Comparison of ENCODE assay signal across 7 cellular contexts in the genomic region with DNA sequence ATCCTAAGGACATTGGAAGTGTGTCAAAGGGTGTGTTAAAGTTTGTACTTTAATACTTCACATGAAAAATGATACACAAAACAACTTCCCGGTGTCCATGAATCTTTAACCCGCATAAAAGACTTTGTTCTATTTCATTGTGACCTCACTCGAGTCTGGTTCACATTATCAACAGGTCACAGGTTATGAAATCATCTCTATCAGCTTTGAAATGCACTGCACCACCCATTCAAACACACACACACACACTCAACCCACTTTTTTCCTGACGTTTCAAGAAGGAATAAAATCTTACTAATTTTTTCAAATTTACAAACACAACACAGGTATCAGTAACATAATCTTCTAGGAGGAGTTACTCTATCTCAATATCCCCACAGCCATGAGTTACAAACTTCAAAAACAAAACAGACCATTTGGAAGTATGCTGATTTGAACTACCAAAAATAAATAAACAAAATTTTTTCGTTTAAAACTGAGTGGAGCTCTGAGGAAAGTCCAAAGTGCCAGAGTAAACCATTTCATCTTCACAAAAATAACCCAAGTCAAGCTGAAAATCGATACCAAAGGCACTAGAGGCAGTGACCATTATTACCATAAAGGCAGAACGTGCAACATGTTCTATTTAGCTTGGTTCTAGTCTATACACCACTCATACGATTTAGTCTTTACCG. TPM values are rescaled to one million over a fixed set of nuclear protein-coding genes. Genes with fewer than 3 reads are reported as not detected.
DNase-seq lines count a peak whose midpoint lies in the region; ATAC-seq, FAIRE-seq and TF ChIP-seq lines count a peak whose summit lies in the region.
"Had no signal": no experiment of that assay in that cellular context is flagged by ENCODE, and none has a peak within 500 bp of the region (broad histone marks: within the 10 kb centered on the region; RNA-seq: fewer than 3 reads in every experiment).

No MANE protein-coding gene starts in this region.

- FAIRE-seq in urothelium cell line (lab: Jason Lieb, UNC), result no peak

- no peak for DNase-seq in activated CD8-positive, alpha-beta T cell treated with anti-CD3 and anti-CD28 coated beads for 36 hours
- DNase-seq in activated CD8-positive, alpha-beta T cell treated with anti-CD3 and anti-CD28 coated beads, Interleukin-2, amount 10 ng/mL, durations not matched to agents 7 days and 5 days, result no peak
- DNase-seq in fibroblast of pulmonary artery (ENCODE audit: low read depth) (no peak), stomach (no peak), urothelium cell line (ENCODE audit: low spot score) (no peak)

- H3K4me1 Mint-ChIP-seq in activated CD8-positive, alpha-beta T cell treated with anti-CD3 and anti-CD28 coated beads for 36 hours (ENCODE audit: low read depth), result peaks cover 31% of the 10 kb centered on the region
- H3K4me1 Mint-ChIP-seq in activated CD8-positive, alpha-beta T cell treated with anti-CD3 and anti-CD28 coated beads, Interleukin-2, amount 10 ng/mL, durations not matched to agents 7 days and 5 days (ENCODE audit: low read depth), result peaks cover 44% of the 10 kb centered on the region

- peak overlapping the region; percentile 39 for H3K4me3 Mint-ChIP-seq in activated CD8-positive, alpha-beta T cell treated with anti-CD3 and anti-CD28 coated beads for 36 hours
- no peak overlapping the region for H3K4me3 Mint-ChIP-seq in activated CD8-positive, alpha-beta T cell treated with anti-CD3 and anti-CD28 coated beads, Interleukin-2, amount 10 ng/mL, durations not matched to agents 7 days and 5 days

- 30 to 40% (median 34%) methylated on average over 9 of the region's 9 CpGs for WGBS in stomach, 5 donors

- H3K9me3 ChIP-seq in stomach, result no peaks in the 10 kb centered on the region
- H3K9me3 ChIP-seq: esophagus muscularis mucosa had no signal

- POLR2A ChIA-PET in activated CD8-positive, alpha-beta T cell treated with anti-CD3 and anti-CD28 coated beads for 36 hours (lab: Charles Lee), result no interaction called here
- POLR2A ChIA-PET in activated CD8-positive, alpha-beta T cell treated with anti-CD3 and anti-CD28 coated beads, Interleukin-2, amount 10 ng/mL, durations not matched to agents 7 days and 5 days (lab: Charles Lee), result interaction anchor here (0.6 kb wide), 1 partner anchor 354 kb away, joined by 3 read pairs; no protein-coding TSS in a partner anchor

- TF ChIP-seq CTCF in activated CD8-positive, alpha-beta T cell treated with anti-CD3 and anti-CD28 coated beads for 36 hours (IDR thresholded peaks at IDR 0.05), result no peak
- TF ChIP-seq CTCF in fibroblast of pulmonary artery (IDR thresholded peaks at IDR 0.05; ENCODE audit: low read length, missing control alignments), result no peak
- no peak for TF ChIP-seq CTCF in stomach (IDR thresholded peaks at IDR 0.05)

- no peaks in the 10 kb centered on the region for H3K27me3 Mint-ChIP-seq in activated CD8-positive, alpha-beta T cell treated with anti-CD3 and anti-CD28 coated beads for 36 hours
- no peaks in the 10 kb centered on the region for H3K27me3 Mint-ChIP-seq in activated CD8-positive, alpha-beta T cell treated with anti-CD3 and anti-CD28 coated beads, Interleukin-2, amount 10 ng/mL, durations not matched to agents 7 days and 5 days (ENCODE audit: low read depth)

- H3K9me3 Mint-ChIP-seq in activated CD8-positive, alpha-beta T cell treated with anti-CD3 and anti-CD28 coated beads for 36 hours, result no peaks in the 10 kb centered on the region
- no peaks in the 10 kb centered on the region for H3K9me3 Mint-ChIP-seq in activated CD8-positive, alpha-beta T cell treated with anti-CD3 and anti-CD28 coated beads, Interleukin-2, amount 10 ng/mL, durations not matched to agents 7 days and 5 days (ENCODE audit: insufficient read depth)

- no peak for TF ChIP-seq POLR2A in stomach (IDR thresholded peaks at IDR 0.05)

- H3K4me1 ChIP-seq in stomach, result peaks cover 18 to 81% (median 55%) of the 10 kb centered on the region in 4 donors

- H3K4me3 ChIP-seq in fibroblast of pulmonary artery (replicated peaks; ENCODE audit: low read depth, low read length) (peak overlapping the region; percentile 10), stomach (peak overlapping the region in 2 of 4 donors; percentile 28 to 72)

- intact Hi-C loops in activated CD8-positive, alpha-beta T cell treated with anti-CD3 and anti-CD28 coated beads for 36 hours (cut with micrococcal nuclease), result no loop called here
- intact Hi-C loops in stomach (cut with DNase I; ENCODE audit: low total_unique reads), result no loop called here

- H3K36me3 Mint-ChIP-seq in activated CD8-positive, alpha-beta T cell treated with anti-CD3 and anti-CD28 coated beads for 36 hours (ENCODE audit: low read depth), result peaks cover 14% of the 10 kb centered on the region
- H3K36me3 Mint-ChIP-seq in activated CD8-positive, alpha-beta T cell treated with anti-CD3 and anti-CD28 coated beads, Interleukin-2, amount 10 ng/mL, durations not matched to agents 7 days and 5 days (ENCODE audit: low read depth), result peaks cover 32% of the 10 kb centered on the region

- CTCF ChIA-PET in activated CD8-positive, alpha-beta T cell treated with anti-CD3 and anti-CD28 coated beads for 36 hours (lab: Charles Lee), result interaction anchor here (1.0 to 2.4 kb wide), 5 partner anchors 21 to 115 kb away, joined by 3 to 6 read pairs (median 4); a partner anchor contains a TSS
- CTCF ChIA-PET in activated CD8-positive, alpha-beta T cell treated with anti-CD3 and anti-CD28 coated beads, Interleukin-2, amount 10 ng/mL, durations not matched to agents 7 days and 5 days (lab: Charles Lee), result interaction anchor here (1.0 kb wide), 1 partner anchor 11 kb away, joined by 3 read pairs; no protein-coding TSS in a partner anchor

- no peaks in the 10 kb centered on the region for H3K27me3 ChIP-seq in stomach
- H3K27me3 ChIP-seq: esophagus muscularis mucosa had no signal

- H3K36me3 ChIP-seq in stomach, result peaks cover 3 to 26% (median 21%) of the 10 kb centered on the region in 4 donors

- no peak for TF ChIP-seq EP300 in stomach (IDR thresholded peaks at IDR 0.05)

- peak overlapping the region in 4 of 5 donors; percentile 47 to 95 (median 52) for H3K27ac ChIP-seq in stomach

- H3K27ac Mint-ChIP-seq in activated CD8-positive, alpha-beta T cell treated with anti-CD3 and anti-CD28 coated beads for 36 hours, result peak overlapping the region; percentile 11
- H3K27ac Mint-ChIP-seq in activated CD8-positive, alpha-beta T cell treated with anti-CD3 and anti-CD28 coated beads, Interleukin-2, amount 10 ng/mL, durations not matched to agents 7 days and 5 days, result no peak overlapping the region

- ATAC-seq in activated CD8-positive, alpha-beta T cell treated with anti-CD3 and anti-CD28 coated beads for 36 hours, result no peak
- no peak for ATAC-seq in activated CD8-positive, alpha-beta T cell treated with anti-CD3 and anti-CD28 coated beads, Interleukin-2, amount 10 ng/mL, durations not matched to agents 7 days and 5 days
- no peak for ATAC-seq in GM19452 (IDR thresholded peaks at IDR 0.05; ENCODE audit: unreplicated experiment)

RNA-seq across cellular contexts. Expression of a gene that starts 2.7 kb away (rescaled TPM):
- total RNA-seq in activated CD8-positive, alpha-beta T cell treated with anti-CD3 and anti-CD28 coated beads for 36 hours, result 10 to 100 TPM; 23.0 to 24.1 TPM
- total RNA-seq in activated CD8-positive, alpha-beta T cell treated with anti-CD3 and anti-CD28 coated beads, Interleukin-2, amount 10 ng/mL, durations not matched to agents 7 days and 5 days, result 10 to 100 TPM; 30.3 to 32.2 TPM
- total RNA-seq in stomach, result 100 to 1,000 TPM in 1 of 5 donors, 10 to 100 TPM in 4; 28.1 to 133 (median 71.8) TPM
- polyA plus RNA-seq in stomach, result 10 to 100 TPM; 11.9 to 26.5 (median 20.6) TPM

RNA-seq across cellular contexts. Expression of a gene that starts 2.7 kb away (rescaled TPM):
- total RNA-seq in activated CD8-positive, alpha-beta T cell treated with anti-CD3 and anti-CD28 coated beads for 36 hours, result 10 to 100 TPM; 11.7 to 13.2 TPM
- 10 to 100 TPM; 16.8 to 21.0 TPM for total RNA-seq in activated CD8-positive, alpha-beta T cell treated with anti-CD3 and anti-CD28 coated beads, Interleukin-2, amount 10 ng/mL, durations not matched to agents 7 days and 5 days
- total RNA-seq in stomach, result 100 to 1,000 TPM in 1 of 5 donors, 10 to 100 TPM in 3, not detected in 1; 14.2 to 121 (median 19.3) TPM
- 10 to 100 TPM; 37.1 to 66.6 (median 52.4) TPM for polyA plus RNA-seq in stomach

RNA-seq across cellular contexts. Expression of a gene that starts 24.3 kb away (rescaled TPM):
- 1 to 10 TPM; 3.8 to 4.1 TPM for total RNA-seq in activated CD8-positive, alpha-beta T cell treated with anti-CD3 and anti-CD28 coated beads for 36 hours
- total RNA-seq in activated CD8-positive, alpha-beta T cell treated with anti-CD3 and anti-CD28 coated beads, Interleukin-2, amount 10 ng/mL, durations not matched to agents 7 days and 5 days, result 1 to 10 TPM; 6.4 to 7.3 TPM
- 10 to 100 TPM in 1 of 5 donors, 1 to 10 TPM in 3, not detected in 1; 3.1 to 20.4 (median 7.3) TPM for total RNA-seq in stomach
- polyA plus RNA-seq in stomach, result 10 to 100 TPM in 1 of 3 donors, 1 to 10 TPM in 2; 7.3 to 17.2 (median 8.2) TPM

RNA-seq across cellular contexts. Expression of a gene that starts 35.5 kb away (rescaled TPM):
- total RNA-seq in activated CD8-positive, alpha-beta T cell treated with anti-CD3 and anti-CD28 coated beads for 36 hours, result 10 to 100 TPM; 13.2 to 16.2 TPM
- 10 to 100 TPM; 23.4 to 24.5 TPM for total RNA-seq in activated CD8-positive, alpha-beta T cell treated with anti-CD3 and anti-CD28 coated beads, Interleukin-2, amount 10 ng/mL, durations not matched to agents 7 days and 5 days
- 10 to 100 TPM in 4 of 5 donors, 1 to 10 TPM in 1; 3.8 to 21.7 (median 19.6) TPM for total RNA-seq in stomach
- 10 to 100 TPM in 1 of 3 donors, 1 to 10 TPM in 2; 1.7 to 10.4 (median 6.8) TPM for polyA plus RNA-seq in stomach

RNA-seq across cellular contexts. Expression of a gene that starts 50.8 kb away (rescaled TPM):
- under 1 TPM; 0.16 to 0.34 TPM for total RNA-seq in activated CD8-positive, alpha-beta T cell treated with anti-CD3 and anti-CD28 coated beads for 36 hours
- total RNA-seq in activated CD8-positive, alpha-beta T cell treated with anti-CD3 and anti-CD28 coated beads, Interleukin-2, amount 10 ng/mL, durations not matched to agents 7 days and 5 days, result under 1 TPM; 0.34 to 0.47 TPM
- total RNA-seq in stomach, result 10 to 100 TPM in 2 of 5 donors, 1 to 10 TPM in 3; 1.2 to 89.8 (median 9.7) TPM
- polyA plus RNA-seq in stomach, result 100 to 1,000 TPM in 1 of 3 donors, 1 to 10 TPM in 2; 1.8 to 105 (median 8.2) TPM
